Comparison of ENCODE assay signal across 18 cellular contexts in the genomic region with DNA sequence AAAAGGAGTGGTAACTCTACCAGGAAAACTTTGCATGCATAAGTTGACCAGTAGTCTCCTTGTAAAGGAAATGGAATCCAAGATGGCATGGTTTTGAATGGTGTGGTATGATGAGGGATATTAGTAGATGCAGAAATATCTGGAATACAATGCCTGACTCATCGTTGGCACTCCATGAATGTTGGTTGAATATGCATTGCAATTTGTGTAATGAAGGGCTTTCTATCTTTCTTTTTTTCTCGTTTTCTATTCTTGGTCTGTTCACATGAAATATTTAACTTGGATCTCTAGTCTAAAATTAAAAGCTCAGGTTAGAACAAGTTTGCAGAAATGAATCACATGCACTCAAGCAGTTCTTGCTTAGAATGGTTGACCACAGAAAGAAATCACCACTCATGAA.
DNase-seq lines count a peak whose midpoint lies in the region; ATAC-seq, FAIRE-seq and TF ChIP-seq lines count a peak whose summit lies in the region.
"Had no signal": no experiment of that assay in that cellular context is flagged by ENCODE, and none has a peak within 500 bp of the region (broad histone marks: within the 10 kb centered on the region; RNA-seq: fewer than 3 reads in every experiment).

No MANE protein-coding gene starts in this region.

- no peak overlapping the region for H3K9ac ChIP-seq in mammary epithelial cell (ENCODE audit: insufficient read depth, low read length)
- H3K9ac ChIP-seq in MM.1S (ENCODE audit: low read length) = no peak overlapping the region

- H3K4me1 ChIP-seq in mammary epithelial cell (ENCODE audit: insufficient read depth, low read length) (peaks cover 37% of the 10 kb centered on the region), MM.1S (ENCODE audit: low read length) (no peaks in the 10 kb centered on the region)
- H3K4me1 ChIP-seq: uterus had no signal

- H3K9me3 ChIP-seq in mammary epithelial cell (replicated peaks; ENCODE audit: insufficient read depth, low read length) = peaks cover 4% of the 10 kb centered on the region
- H3K9me3 ChIP-seq in MM.1S (replicated peaks; ENCODE audit: insufficient read depth, low read length) = no peaks in the 10 kb centered on the region
- H3K9me3 ChIP-seq: uterus had no signal

- H4K20me1 ChIP-seq in mammary epithelial cell (ENCODE audit: insufficient read depth, low read length) (no peaks in the 10 kb centered on the region), MM.1S (ENCODE audit: insufficient read depth, low read length) (no peaks in the 10 kb centered on the region)

- H3K9me2 ChIP-seq in MM.1S (replicated peaks; ENCODE audit: insufficient read depth, low read length) = no peaks in the 10 kb centered on the region

- TF ChIP-seq CTCF in mammary epithelial cell (conservative IDR thresholded peaks at IDR 0.05 in 1 of 2, IDR thresholded peaks at IDR 0.05 in 1 of 2; ENCODE audit: extremely low read depth in 1 of 2, insufficient read depth in 1 of 2, low read depth in 1 of 2, low read length in 2 of 2) = no peak
- TF ChIP-seq CTCF in MM.1S (IDR thresholded peaks at IDR 0.05; ENCODE audit: low read length) = no peak

- no peaks in the 10 kb centered on the region for H3K79me2 ChIP-seq in mammary epithelial cell (ENCODE audit: insufficient read depth, low read length)
- H3K79me2 ChIP-seq in MM.1S (ENCODE audit: low read length) = no peaks in the 10 kb centered on the region

- peak; percentile 66 for DNase-seq in AG20443 (ENCODE audit: low spot score)
- peak; percentile 55 for DNase-seq in LHCN-M2 (ENCODE audit: low read depth)
- DNase-seq in mammary epithelial cell = peak; percentile 92
- peak; percentile 71 for DNase-seq in kidney tubule cell (ENCODE audit: low spot score)
- no peak for DNase-seq in GM12892 (ENCODE audit: insufficient read length)
- DNase-seq in DMS153 treated with DMSO at 0.1 percent for 48 hours (lab: John Stamatoyannopoulos, UW; ENCODE audit: unreplicated experiment) = no peak
- no peak for DNase-seq in MM.1S
- DNase-seq: ACHN; activated CD4-positive, alpha-beta T cell treated with anti-CD3 and anti-CD28 coated beads, Interleukin-2, amount 50 U/mL, for 48 hours; activated T-cell treated with anti-CD3 and anti-CD28 coated beads, Interleukin-2, amount 50 U/mL, for 24 hours; central memory CD4-positive, alpha-beta T cell; effector memory CD8-positive, alpha-beta T cell; NCI-H526 treated with DMSO at 0.1 percent for 48 hours; nephron progenitor cell; stimulated activated naive CD8-positive, alpha-beta T cell treated with anti-CD3 and anti-CD28 coated beads, Interleukin-15, Interleukin-2, amounts not matched to agents 100 U/mL and 50 U/mL, for 24 hours; uterus had no signal

- CTCF ChIA-PET in mammary epithelial cell (lab: Charles Lee; ENCODE audit: low non-redundant PET) = no interaction called here

- H3K4me3 ChIP-seq in mammary epithelial cell (replicated peaks in 1 of 3; ENCODE audit: insufficient read depth in 1 of 3, low read depth in 2 of 3, low read length in 3 of 3) = no peak overlapping the region
- H3K4me3 ChIP-seq in MM.1S (ENCODE audit: low read length) = no peak overlapping the region
- H3K4me3 ChIP-seq: uterus had no signal

- in situ Hi-C loops in mammary epithelial cell (cut with MboI; ENCODE audit: low sequenced_read_pairs in 2 of 2) = no loop called here

- BruUV-seq in mammary epithelial cell (replicated peaks; lab: Mats Ljungman, UMichigan) = no TSS peak

- dilution Hi-C loops in mammary epithelial cell (cut with HindIII; ENCODE audit: low sequenced_read_pairs) = no loop called here

- peak overlapping the region; percentile 27 for H3K4me2 ChIP-seq in mammary epithelial cell (ENCODE audit: insufficient read depth, low read depth, low read length)
- H3K4me2 ChIP-seq in MM.1S (ENCODE audit: low read depth, low read length) = no peak overlapping the region

- H3K36me3 ChIP-seq in mammary epithelial cell (ENCODE audit: insufficient read depth, low read length) = no peaks in the 10 kb centered on the region
- H3K36me3 ChIP-seq in MM.1S (replicated peaks; ENCODE audit: insufficient read depth, low read length) = no peaks in the 10 kb centered on the region
- H3K36me3 ChIP-seq: uterus had no signal

- H3K27me3 ChIP-seq in mammary epithelial cell (ENCODE audit: insufficient read depth, low read length) (no peaks in the 10 kb centered on the region), MM.1S (replicated peaks; ENCODE audit: insufficient read depth, low read length) (no peaks in the 10 kb centered on the region)
- H3K27me3 ChIP-seq: uterus had no signal

- no peak for TF ChIP-seq POLR2A in GM12892 (IDR thresholded peaks at IDR 0.05; ENCODE audit: low read depth, low read length)

- no peaks in the 10 kb centered on the region for H3F3A ChIP-seq in MM.1S (ENCODE audit: insufficient read depth, low read length)

- intact Hi-C loops in mammary epithelial cell (cut with micrococcal nuclease) = loop anchor here (2.0 kb wide), 2 partner anchors 68 to 118 kb away; no protein-coding TSS in a partner anchor

- no peak for ATAC-seq in GM19452 (IDR thresholded peaks at IDR 0.05; ENCODE audit: unreplicated experiment)
- ATAC-seq: effector memory CD8-positive, alpha-beta T cell; stimulated activated naive CD8-positive, alpha-beta T cell treated with anti-CD3 and anti-CD28 coated beads, Interleukin-15, Interleukin-2, amounts not matched to agents 100 U/mL and 50 U/mL, for 24 hours had no signal

- FAIRE-seq in GM12892 (lab: Jason Lieb, UNC) = no peak
- FAIRE-seq: HTR-8/SVneo had no signal

- H2AFZ ChIP-seq in mammary epithelial cell (ENCODE audit: low read depth, low read length) (peak overlapping the region; percentile 1), MM.1S (ENCODE audit: low read length) (no peak overlapping the region)

- WGBS in mammary epithelial cell (ENCODE audit: low coverage, missing lambda C conversion rate) = 0% methylated on average over 2 of the region's 2 CpGs

- H3K27ac ChIP-seq in mammary epithelial cell (ENCODE audit: insufficient read depth, low read depth, low read length) (peak overlapping the region; percentile 66), MM.1S (ENCODE audit: low read length) (no peak overlapping the region)
- H3K27ac ChIP-seq: uterus had no signal

Comparison
In these comparisons a context has a peak if more than half of its experiments do, and no peak if none do; other contexts are left out.
1. DNase-seq: peak in AG20443 (single experiment), LHCN-M2 (single experiment), mammary epithelial cell (single experiment) and kidney tubule cell (single experiment); none in GM12892 (single experiment), DMS153 treated with DMSO at 0.1 percent for 48 hours (single experiment) and MM.1S (single experiment).